Comparison of ENCODE assay signal across 1 cellular context in the genomic region with DNA sequence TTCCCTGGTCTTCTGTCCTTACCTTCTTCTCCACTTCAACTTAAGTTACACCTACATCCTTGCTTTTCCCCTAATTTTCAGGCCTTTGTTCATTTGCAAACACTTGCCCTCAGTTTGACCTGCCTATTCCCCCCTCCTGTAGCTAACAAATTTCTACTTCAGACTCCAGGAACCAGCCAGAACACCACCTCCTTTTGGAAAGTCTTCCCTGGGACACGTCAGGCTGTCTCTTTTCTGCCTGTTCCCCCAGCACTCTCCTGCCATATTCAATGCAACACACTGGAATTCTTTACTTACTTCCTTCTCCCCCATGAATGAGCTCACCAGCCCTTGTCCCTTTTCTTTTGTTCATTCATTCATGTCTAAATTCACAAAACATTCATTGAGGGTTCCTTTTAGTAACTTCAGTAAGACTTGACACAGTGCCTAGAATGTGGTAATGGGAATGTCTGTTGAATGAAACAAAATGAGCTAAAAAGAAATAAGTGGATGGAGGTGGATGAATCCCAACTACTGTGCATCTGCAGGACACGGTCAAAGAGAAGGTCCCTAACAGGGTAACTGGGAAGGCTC.
TF ChIP-seq lines count a peak whose summit lies in the region.

No MANE protein-coding gene starts in this region.

TF ChIP-seq in IMR-90, 13 proteins besides CTCF, POLR2A, EP300 and RAD21:
- TF ChIP-seq SMC3 (IDR thresholded peaks at IDR 0.05; ENCODE audit: low read depth, low read length) (no peak), MAFK (IDR thresholded peaks at IDR 0.05; ENCODE audit: low read depth, low read length) (no peak), BHLHE40 (IDR thresholded peaks at IDR 0.05; ENCODE audit: low read depth, low read length) (no peak), RCOR1 (IDR thresholded peaks at IDR 0.05; ENCODE audit: insufficient replicate concordance, low read length) (no peak), CEBPB (IDR thresholded peaks at IDR 0.05; ENCODE audit: low read depth, low read length) (no peak), MXI1 (IDR thresholded peaks at IDR 0.05; ENCODE audit: borderline replicate concordance, low read depth, low read length) (no peak), RFX5 (IDR thresholded peaks at IDR 0.05; ENCODE audit: low read depth, low read length) (no peak), FOS (IDR thresholded peaks at IDR 0.05; ENCODE audit: low read depth, low read length) (no peak), NFE2L2 (IDR thresholded peaks at IDR 0.05; ENCODE audit: low read depth, low read length) (no peak), MAZ (IDR thresholded peaks at IDR 0.05; ENCODE audit: borderline replicate concordance, low read depth, low read length) (no peak), CHD1 (IDR thresholded peaks at IDR 0.05; ENCODE audit: low read depth, low read length) (no peak)
- TF ChIP-seq, protein P1, sequence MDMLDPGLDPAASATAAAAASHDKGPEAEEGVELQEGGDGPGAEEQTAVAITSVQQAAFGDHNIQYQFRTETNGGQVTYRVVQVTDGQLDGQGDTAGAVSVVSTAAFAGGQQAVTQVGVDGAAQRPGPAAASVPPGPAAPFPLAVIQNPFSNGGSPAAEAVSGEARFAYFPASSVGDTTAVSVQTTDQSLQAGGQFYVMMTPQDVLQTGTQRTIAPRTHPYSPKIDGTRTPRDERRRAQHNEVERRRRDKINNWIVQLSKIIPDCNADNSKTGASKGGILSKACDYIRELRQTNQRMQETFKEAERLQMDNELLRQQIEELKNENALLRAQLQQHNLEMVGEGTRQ (IDR thresholded peaks at IDR 0.05; ENCODE audit: low read depth, low read length), result no peak
- TF ChIP-seq, protein P2, sequence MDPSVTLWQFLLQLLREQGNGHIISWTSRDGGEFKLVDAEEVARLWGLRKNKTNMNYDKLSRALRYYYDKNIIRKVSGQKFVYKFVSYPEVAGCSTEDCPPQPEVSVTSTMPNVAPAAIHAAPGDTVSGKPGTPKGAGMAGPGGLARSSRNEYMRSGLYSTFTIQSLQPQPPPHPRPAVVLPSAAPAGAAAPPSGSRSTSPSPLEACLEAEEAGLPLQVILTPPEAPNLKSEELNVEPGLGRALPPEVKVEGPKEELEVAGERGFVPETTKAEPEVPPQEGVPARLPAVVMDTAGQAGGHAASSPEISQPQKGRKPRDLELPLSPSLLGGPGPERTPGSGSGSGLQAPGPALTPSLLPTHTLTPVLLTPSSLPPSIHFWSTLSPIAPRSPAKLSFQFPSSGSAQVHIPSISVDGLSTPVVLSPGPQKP (IDR thresholded peaks at IDR 0.05; ENCODE audit: borderline replicate concordance, low read depth, low read length), result no peak
TF ChIP-seq in IMR-90: peak in this region for 0.
